ENCODE assay signal across 1 cellular context in genomic region chr20:18137412-18138265, GRCh38.
TF ChIP-seq lines count a peak whose summit lies in the region.

A gene with protein sequence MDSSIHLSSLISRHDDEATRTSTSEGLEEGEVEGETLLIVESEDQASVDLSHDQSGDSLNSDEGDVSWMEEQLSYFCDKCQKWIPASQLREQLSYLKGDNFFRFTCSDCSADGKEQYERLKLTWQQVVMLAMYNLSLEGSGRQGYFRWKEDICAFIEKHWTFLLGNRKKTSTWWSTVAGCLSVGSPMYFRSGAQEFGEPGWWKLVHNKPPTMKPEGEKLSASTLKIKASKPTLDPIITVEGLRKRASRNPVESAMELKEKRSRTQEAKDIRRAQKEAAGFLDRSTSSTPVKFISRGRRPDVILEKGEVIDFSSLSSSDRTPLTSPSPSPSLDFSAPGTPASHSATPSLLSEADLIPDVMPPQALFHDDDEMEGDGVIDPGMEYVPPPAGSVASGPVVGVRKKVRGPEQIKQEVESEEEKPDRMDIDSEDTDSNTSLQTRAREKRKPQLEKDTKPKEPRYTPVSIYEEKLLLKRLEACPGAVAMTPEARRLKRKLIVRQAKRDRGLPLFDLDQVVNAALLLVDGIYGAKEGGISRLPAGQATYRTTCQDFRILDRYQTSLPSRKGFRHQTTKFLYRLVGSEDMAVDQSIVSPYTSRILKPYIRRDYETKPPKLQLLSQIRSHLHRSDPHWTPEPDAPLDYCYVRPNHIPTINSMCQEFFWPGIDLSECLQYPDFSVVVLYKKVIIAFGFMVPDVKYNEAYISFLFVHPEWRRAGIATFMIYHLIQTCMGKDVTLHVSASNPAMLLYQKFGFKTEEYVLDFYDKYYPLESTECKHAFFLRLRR (plus strand): TSS chr20:18137863. CDS start chr20:18142661, 4,798 bp downstream.
PET117 (plus strand) TSS chr20:18137863; CDS start chr20:18137956, 93 bp downstream.

TF ChIP-seq in WTC11, 78 proteins besides CTCF, POLR2A, EP300 and RAD21 (continued from another document):
- TF ChIP-seq PRDM15 (CRISPR knock-in tag; IDR thresholded peaks at IDR 0.05) (peak; percentile 48; the same call in 1 of the 2 replicates), NFE2L1 (CRISPR knock-in tag; IDR thresholded peaks at IDR 0.05) (peak; percentile 88), TCF7 (CRISPR knock-in tag; IDR thresholded peaks at IDR 0.05; ENCODE audit: low read depth) (peak; percentile 68; the same call in 1 of the 2 replicates)
